In the genomic region with DNA sequence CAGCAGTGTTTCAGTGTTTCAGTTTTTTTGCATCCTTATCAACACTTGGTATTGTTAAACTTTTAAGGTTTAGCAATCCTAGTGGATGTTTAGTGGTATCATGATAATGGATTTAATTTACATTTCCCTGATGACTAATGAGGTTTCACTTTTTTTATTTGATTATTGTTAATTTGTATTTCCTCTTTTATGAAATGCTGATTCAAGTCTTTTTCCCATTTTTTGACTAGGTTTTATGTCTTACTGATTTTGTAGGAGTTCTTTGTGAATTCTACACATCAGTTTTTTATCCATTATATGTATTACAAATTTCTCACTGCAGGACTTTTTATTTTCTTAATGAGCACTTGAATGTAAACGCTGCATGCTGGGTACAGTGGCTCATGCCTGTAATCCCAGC, we compare ENCODE assay signal across 17 cellular contexts.
"Had no signal": no experiment of that assay in that cellular context is flagged by ENCODE, and none has a peak within 500 bp of the region (broad histone marks: within the 10 kb centered on the region; RNA-seq: fewer than 3 reads in every experiment).

No MANE protein-coding gene starts in this region.

- H3K9me3 ChIP-seq: adrenal gland, esophagus squamous epithelium, suprapubic skin had no signal

- H3K27me3 Mint-ChIP-seq: type B pancreatic cell had no signal

- H3K27ac Mint-ChIP-seq: nephron progenitor cell; T-helper 1 cell treated with Interleukin-12 subunit alpha and Interleukin-12 subunit beta and Interleukin-4 antibody, amounts not matched to agents 30 μg/mL and 1 μg/mL, for 36 hours; type B pancreatic cell had no signal

- H3K27ac ChIP-seq: adrenal gland, brain microvascular endothelial cell, esophagus squamous epithelium, suprapubic skin had no signal

- H3K4me3 Mint-ChIP-seq: nephron progenitor cell; T-helper 1 cell treated with Interleukin-12 subunit alpha and Interleukin-12 subunit beta and Interleukin-4 antibody, amounts not matched to agents 30 μg/mL and 1 μg/mL, for 36 hours; type B pancreatic cell had no signal

- H3K27me3 ChIP-seq: adrenal gland, brain microvascular endothelial cell, dorsolateral prefrontal cortex, esophagus squamous epithelium, heart right ventricle, suprapubic skin had no signal

- H3K9me3 Mint-ChIP-seq: T-helper 1 cell treated with Interleukin-12 subunit alpha and Interleukin-12 subunit beta and Interleukin-4 antibody, amounts not matched to agents 30 μg/mL and 1 μg/mL, for 36 hours; type B pancreatic cell had no signal

- H3K4me1 ChIP-seq: adrenal gland, suprapubic skin had no signal

- ATAC-seq: heart right ventricle; left lobe of liver; stimulated activated naive CD8-positive, alpha-beta T cell treated with anti-CD3 and anti-CD28 coated beads, Interleukin-15, Interleukin-2, amounts not matched to agents 100 U/mL and 50 U/mL, for 24 hours had no signal

- DNase-seq: activated CD4-positive, alpha-beta T cell treated with anti-CD3 and anti-CD28 coated beads, Interleukin-2, amount 50 U/mL, for 48 hours; activated CD4-positive, CD25-positive, alpha-beta regulatory T cell treated with anti-CD3 and anti-CD28 coated beads, Interleukin-2, amount 50 U/mL, for 72 hours; activated naive CD4-positive, alpha-beta T cell; adrenal gland; brain microvascular endothelial cell; dorsolateral prefrontal cortex; esophagus squamous epithelium; heart right ventricle; mammary epithelial cell; nephron progenitor cell; stimulated activated CD4-positive, alpha-beta T cell treated with anti-CD3 and anti-CD28 coated beads, Interleukin-4, amount 100 ng/mL, for 1 hour; stimulated activated CD8-positive, alpha-beta memory T cell treated with anti-CD3 and anti-CD28 coated beads, Interleukin-4, amount 100 ng/mL, for 48 hours; stimulated activated naive CD8-positive, alpha-beta T cell treated with anti-CD3 and anti-CD28 coated beads, Interleukin-15, Interleukin-2, amounts not matched to agents 100 U/mL and 50 U/mL, for 24 hours had no signal

- H3K4me3 ChIP-seq: adrenal gland, dorsolateral prefrontal cortex, esophagus squamous epithelium, heart right ventricle, suprapubic skin had no signal
